ENCODE assay signal across 14 cellular contexts in the genomic region with DNA sequence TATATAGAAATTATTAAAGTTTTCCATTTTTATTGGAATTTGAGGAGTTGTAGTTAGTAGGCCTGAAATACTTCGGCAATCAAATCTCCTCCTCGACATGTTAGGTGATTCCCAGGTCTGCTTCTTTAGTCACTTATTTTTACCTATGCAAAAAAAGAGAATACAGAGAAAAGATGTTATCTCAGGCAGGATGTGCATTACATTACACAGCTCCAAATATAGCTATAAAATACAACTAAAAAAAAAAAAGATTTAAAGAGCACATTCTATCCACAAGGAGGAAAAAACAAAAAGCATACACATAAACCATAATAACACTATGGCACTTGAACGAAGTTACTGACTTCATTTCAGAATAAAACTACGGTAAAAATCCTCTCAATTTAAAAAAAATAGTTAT. TPM values are rescaled to one million over a fixed set of nuclear protein-coding genes. Genes with fewer than 3 reads are reported as not detected.
DNase-seq lines count a peak whose midpoint lies in the region; ATAC-seq, FAIRE-seq and TF ChIP-seq lines count a peak whose summit lies in the region.
"Had no signal": no experiment of that assay in that cellular context is flagged by ENCODE, and none has a peak within 500 bp of the region (broad histone marks: within the 10 kb centered on the region; RNA-seq: fewer than 3 reads in every experiment).

No MANE protein-coding gene starts in this region.

- H3K4me3 ChIP-seq in MM.1S (ENCODE audit: low read length) = peak overlapping the region; percentile 36; the same call in 1 of the 2 replicates
- H3K4me3 ChIP-seq: ascending aorta had no signal

- peak overlapping the region; percentile 92 for H3K4me3 Mint-ChIP-seq in activated CD4-positive, alpha-beta T cell treated with anti-CD3 and anti-CD28 coated beads for 36 hours
- peak overlapping the region; percentile 89 for H3K4me3 Mint-ChIP-seq in activated naive CD8-positive, alpha-beta T cell treated with anti-CD3 and anti-CD28 coated beads, Interleukin-2, amount 10 ng/mL, durations not matched to agents 7 days and 5 days
- H3K4me3 Mint-ChIP-seq in neural crest cell = no peak overlapping the region

- H3K27ac ChIP-seq in MM.1S (ENCODE audit: low read length) = peak overlapping the region; percentile 86; the same call in 1 of the 2 replicates
- H3K27ac ChIP-seq: ascending aorta had no signal

- intact Hi-C loops in activated CD4-positive, alpha-beta T cell treated with anti-CD3 and anti-CD28 coated beads for 36 hours (cut with DNase I, micrococcal nuclease) = loop anchor here (1.0 to 10.0 kb wide), 4 partner anchors 79 to 1272 kb away; a partner anchor contains a TSS

- DNase-seq in activated CD4-positive, alpha-beta T cell treated with anti-CD3 and anti-CD28 coated beads for 36 hours = no peak
- no peak for DNase-seq in activated CD4-positive, alpha-beta T cell treated with anti-CD3 and anti-CD28 coated beads for 1 hour
- no peak for DNase-seq in MM.1S
- no peak for DNase-seq in activated naive CD8-positive, alpha-beta T cell treated with anti-CD3 and anti-CD28 coated beads, Interleukin-2, amount 10 ng/mL, durations not matched to agents 7 days and 5 days
- no peak for DNase-seq in neural crest cell (ENCODE audit: low read depth, low spot score)
- no peak for DNase-seq in D721Med (ENCODE audit: insufficient read length, low spot score)
- DNase-seq in GM20000 (ENCODE audit: low spot score) = no peak
- DNase-seq: Calu3, GOT3, NCI-H524 treated with DMSO at 0.1 percent for 48 hours, RPMI8226 had no signal

- no peaks in the 10 kb centered on the region for H3K27me3 Mint-ChIP-seq in activated CD4-positive, alpha-beta T cell treated with anti-CD3 and anti-CD28 coated beads for 36 hours
- no peaks in the 10 kb centered on the region for H3K27me3 Mint-ChIP-seq in activated naive CD8-positive, alpha-beta T cell treated with anti-CD3 and anti-CD28 coated beads, Interleukin-2, amount 10 ng/mL, durations not matched to agents 7 days and 5 days
- H3K27me3 Mint-ChIP-seq in neural crest cell (ENCODE audit: low read depth) = no peaks in the 10 kb centered on the region

- peaks cover 40% of the 10 kb centered on the region for H4K20me1 ChIP-seq in MM.1S (ENCODE audit: insufficient read depth, low read length)

- no peaks in the 10 kb centered on the region for H3K9me2 ChIP-seq in MM.1S (replicated peaks; ENCODE audit: insufficient read depth, low read length)

- H3K79me2 ChIP-seq in MM.1S (ENCODE audit: low read length) = peaks cover 100% of the 10 kb centered on the region

- H3K4me1 Mint-ChIP-seq in activated CD4-positive, alpha-beta T cell treated with anti-CD3 and anti-CD28 coated beads for 36 hours = peaks cover 64% of the 10 kb centered on the region
- H3K4me1 Mint-ChIP-seq in activated naive CD8-positive, alpha-beta T cell treated with anti-CD3 and anti-CD28 coated beads, Interleukin-2, amount 10 ng/mL, durations not matched to agents 7 days and 5 days = peaks cover 49% of the 10 kb centered on the region
- H3K4me1 Mint-ChIP-seq in neural crest cell = peaks cover 4% of the 10 kb centered on the region

- CTCF ChIA-PET in activated CD4-positive, alpha-beta T cell treated with anti-CD3 and anti-CD28 coated beads for 36 hours (lab: Charles Lee) = interaction anchor here (0.6 to 3.0 kb wide), 9 partner anchors 11 to 699 kb away, joined by 3 to 12 read pairs (median 3); no protein-coding TSS in a partner anchor

- no peaks in the 10 kb centered on the region for H3K9me3 Mint-ChIP-seq in activated CD4-positive, alpha-beta T cell treated with anti-CD3 and anti-CD28 coated beads for 36 hours (ENCODE audit: low read depth)
- no peaks in the 10 kb centered on the region for H3K9me3 Mint-ChIP-seq in activated naive CD8-positive, alpha-beta T cell treated with anti-CD3 and anti-CD28 coated beads, Interleukin-2, amount 10 ng/mL, durations not matched to agents 7 days and 5 days
- H3K9me3 Mint-ChIP-seq in neural crest cell = no peaks in the 10 kb centered on the region

- no peaks in the 10 kb centered on the region for H3K9me3 ChIP-seq in MM.1S (replicated peaks; ENCODE audit: insufficient read depth, low read length)
- H3K9me3 ChIP-seq: ascending aorta had no signal

- no peak for ATAC-seq in activated CD4-positive, alpha-beta T cell treated with anti-CD3 and anti-CD28 coated beads for 36 hours
- no peak for ATAC-seq in activated naive CD8-positive, alpha-beta T cell treated with anti-CD3 and anti-CD28 coated beads, Interleukin-2, amount 10 ng/mL, durations not matched to agents 7 days and 5 days (ENCODE audit: low read depth)
- no peak for ATAC-seq in HG03039 (IDR thresholded peaks at IDR 0.05; ENCODE audit: unreplicated experiment)

- peak overlapping the region; percentile 72 for H3K4me2 ChIP-seq in MM.1S (ENCODE audit: low read depth, low read length)

- H3K4me1 ChIP-seq in MM.1S (ENCODE audit: low read length) = peaks cover 55% of the 10 kb centered on the region
- H3K4me1 ChIP-seq: ascending aorta had no signal

- H3K36me3 ChIP-seq in MM.1S (replicated peaks; ENCODE audit: insufficient read depth, low read length) = peaks cover 18% of the 10 kb centered on the region

- no peaks in the 10 kb centered on the region for H3K27me3 ChIP-seq in MM.1S (replicated peaks; ENCODE audit: insufficient read depth, low read length)
- H3K27me3 ChIP-seq: ascending aorta had no signal

- H2AFZ ChIP-seq in MM.1S (ENCODE audit: low read length) = no peak overlapping the region

- TF ChIP-seq CTCF in MM.1S (IDR thresholded peaks at IDR 0.05; ENCODE audit: low read length) (0 out of 2 replicates have a peak, but pooled peaks have one; percentile 3), neural crest cell (conservative IDR thresholded peaks at IDR 0.05) (peak; percentile 32), D721Med (IDR thresholded peaks at IDR 0.05; ENCODE audit: insufficient read depth, missing control alignments) (no peak), GM20000 (IDR thresholded peaks at IDR 0.05; ENCODE audit: extremely low read depth, missing control alignments) (no peak)

- peaks cover 80% of the 10 kb centered on the region for H3F3A ChIP-seq in MM.1S (ENCODE audit: insufficient read depth, low read length)

- POLR2A ChIA-PET in activated CD4-positive, alpha-beta T cell treated with anti-CD3 and anti-CD28 coated beads for 36 hours (lab: Charles Lee) = interaction anchor here (0.6 to 0.8 kb wide), 3 partner anchors 19 to 91 kb away, joined by 3 to 5 read pairs (median 3); no protein-coding TSS in a partner anchor
- POLR2A ChIA-PET in activated naive CD8-positive, alpha-beta T cell treated with anti-CD3 and anti-CD28 coated beads, Interleukin-2, amount 10 ng/mL, durations not matched to agents 7 days and 5 days (lab: Charles Lee) = interaction anchor here (1.1 to 12.2 kb wide), 13 partner anchors 10 to 629 kb away, joined by 3 to 339 read pairs (median 7); a partner anchor contains a TSS

- H3K36me3 Mint-ChIP-seq in activated CD4-positive, alpha-beta T cell treated with anti-CD3 and anti-CD28 coated beads for 36 hours (ENCODE audit: low read depth) = peaks cover 78% of the 10 kb centered on the region
- peaks cover 86% of the 10 kb centered on the region for H3K36me3 Mint-ChIP-seq in activated naive CD8-positive, alpha-beta T cell treated with anti-CD3 and anti-CD28 coated beads, Interleukin-2, amount 10 ng/mL, durations not matched to agents 7 days and 5 days
- no peaks in the 10 kb centered on the region for H3K36me3 Mint-ChIP-seq in neural crest cell (ENCODE audit: low read depth)

- peak overlapping the region; percentile 42; the same call in 1 of the 2 replicates for H3K9ac ChIP-seq in MM.1S (ENCODE audit: low read length)

- FAIRE-seq in D721Med (lab: Jason Lieb, UNC) = no peak
- FAIRE-seq: frontal cortex had no signal

- H3K27ac Mint-ChIP-seq in activated CD4-positive, alpha-beta T cell treated with anti-CD3 and anti-CD28 coated beads for 36 hours = peak overlapping the region; percentile 85
- peak overlapping the region; percentile 92 for H3K27ac Mint-ChIP-seq in activated naive CD8-positive, alpha-beta T cell treated with anti-CD3 and anti-CD28 coated beads, Interleukin-2, amount 10 ng/mL, durations not matched to agents 7 days and 5 days
- no peak overlapping the region for H3K27ac Mint-ChIP-seq in neural crest cell (ENCODE audit: unreplicated experiment)

RNA-seq across cellular contexts. Expression of a gene that starts 8.1 kb away (rescaled TPM):
- 100 to 1,000 TPM; 159 to 178 TPM for total RNA-seq in activated CD4-positive, alpha-beta T cell treated with anti-CD3 and anti-CD28 coated beads for 36 hours
- 100 to 1,000 TPM; 476 to 483 TPM for total RNA-seq in activated naive CD8-positive, alpha-beta T cell treated with anti-CD3 and anti-CD28 coated beads, Interleukin-2, amount 10 ng/mL, durations not matched to agents 7 days and 5 days
- 7.3 and 8.1 TPM in 2 replicates for total RNA-seq in neural crest cell

Comparison
In these comparisons a context has a peak if more than half of its experiments do, and no peak if none do; other contexts are left out.
1. CTCF ChIP-seq: peak in MM.1S (single experiment) and neural crest cell (single experiment); none in D721Med (single experiment) and GM20000 (single experiment).
2. RNA of a gene that starts 8.1 kb away (total RNA-seq): 476 to 483 TPM in activated naive CD8-positive, alpha-beta T cell treated with anti-CD3 and anti-CD28 coated beads, Interleukin-2, amount 10 ng/mL, durations not matched to agents 7 days and 5 days and 159 to 178 TPM in activated CD4-positive, alpha-beta T cell treated with anti-CD3 and anti-CD28 coated beads for 36 hours; 7.3 to 8.1 TPM in neural crest cell; every median in the first group is over 10 times any median in the second.